8 cellular contexts compared by ENCODE assay signal in the genomic region with DNA sequence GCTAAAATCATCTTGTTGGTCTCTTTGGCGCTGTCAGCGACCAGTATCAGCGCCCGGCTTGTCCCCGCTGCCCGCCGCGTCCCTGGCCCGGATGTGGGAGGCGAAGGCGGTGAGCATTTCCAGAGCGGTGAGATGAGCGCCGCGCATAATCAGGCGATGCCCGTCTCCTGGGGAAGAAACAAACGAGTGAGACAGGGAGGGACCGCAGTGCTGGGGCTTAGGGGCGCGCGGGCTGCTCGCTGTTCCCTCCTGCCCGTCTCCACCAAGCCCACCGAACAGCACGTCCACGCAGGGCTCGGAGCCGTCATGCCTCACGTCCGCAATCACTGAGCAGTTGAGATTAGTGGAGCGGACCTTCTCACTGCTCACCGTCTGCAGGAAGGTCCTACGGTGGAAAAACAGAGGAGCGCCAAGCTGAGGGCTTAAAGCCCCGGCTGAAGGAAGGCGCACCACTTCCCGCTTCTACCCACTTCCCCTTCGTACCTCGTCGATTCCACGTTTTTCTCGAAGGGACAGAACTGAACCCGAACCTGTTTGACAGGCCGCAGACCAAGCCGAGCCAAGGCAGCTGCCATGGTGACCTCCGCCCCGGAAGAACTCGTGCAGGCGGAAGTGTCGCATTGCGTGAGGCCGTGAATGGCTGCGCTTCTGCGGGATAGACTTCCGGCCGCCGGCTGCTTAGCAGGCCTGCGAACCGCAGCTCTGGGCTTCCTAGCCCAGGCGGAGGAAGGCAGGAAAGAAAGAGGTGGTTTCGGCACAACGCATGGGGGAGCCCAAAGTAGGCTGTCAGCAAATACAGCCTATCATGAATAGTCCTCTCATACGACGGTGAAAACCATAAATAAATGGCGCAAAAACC. TPM values are rescaled to one million over a fixed set of nuclear protein-coding genes. Genes with fewer than 3 reads are reported as not detected.
DNase-seq lines count a peak whose midpoint lies in the region; ATAC-seq and TF ChIP-seq lines count a peak whose summit lies in the region.

MRPL53 (minus strand) TSS at position 595 of the 859 bp plus-strand sequence; CDS start at position 575, 20 bp downstream.

- peak within 1 kb of the TSS; percentile 79 for H3K4me2 ChIP-seq in DOHH2 (ENCODE audit: low read length)

- H3K9me3 ChIP-seq in DOHH2 (ENCODE audit: control insufficient read depth, insufficient read depth, low read length), result no peaks in the 10 kb centered on the region

- peak; percentile 94 for ATAC-seq in GM21786 (IDR thresholded peaks at IDR 0.05; ENCODE audit: unreplicated experiment)
- peak; percentile 97 for ATAC-seq in natural killer cell treated with Interleukin-12 subunit alpha and Interleukin-12 subunit beta and Interleukin-15 and Interleukin-18, amount 100 ng/mL, for 72 hours

- H3K9me3 Mint-ChIP-seq in activated T-helper 2 cell treated with anti-CD3 and anti-CD28 coated beads, Interferon-gamma antibody, Interleukin-2, Interleukin-4, amounts not matched to agents 10 μg/mL and 5 μg/mL and 100 μg/mL, durations not matched to agents 14 hours and 24 hours and 36 hours, result no peaks in the 10 kb centered on the region
- no peaks in the 10 kb centered on the region for H3K9me3 Mint-ChIP-seq in natural killer cell treated with Interleukin-12 subunit alpha and Interleukin-12 subunit beta and Interleukin-15 and Interleukin-18, amount 100 ng/mL, for 72 hours

- peak within 1 kb of the TSS; percentile 98 for H3K27ac Mint-ChIP-seq in activated T-helper 2 cell treated with anti-CD3 and anti-CD28 coated beads, Interferon-gamma antibody, Interleukin-2, Interleukin-4, amounts not matched to agents 10 μg/mL and 5 μg/mL and 100 μg/mL, durations not matched to agents 14 hours and 24 hours and 36 hours
- peak within 1 kb of the TSS; percentile 97 to 99 for H3K27ac Mint-ChIP-seq in natural killer cell treated with Interleukin-12 subunit alpha and Interleukin-12 subunit beta and Interleukin-15 and Interleukin-18, amount 100 ng/mL, for 72 hours

- H4K20me1 ChIP-seq in DOHH2 (ENCODE audit: control insufficient read depth, insufficient read depth, low read depth, low read length), result 0 out of 2 replicates have a peak, but pooled peaks cover under 1% of the 10 kb centered on the region

- H3K4me3 Mint-ChIP-seq in activated T-helper 2 cell treated with anti-CD3 and anti-CD28 coated beads, Interferon-gamma antibody, Interleukin-2, Interleukin-4, amounts not matched to agents 10 μg/mL and 5 μg/mL and 100 μg/mL, durations not matched to agents 14 hours and 24 hours and 36 hours (ENCODE audit: low read depth), result peak within 1 kb of the TSS; percentile 97
- H3K4me3 Mint-ChIP-seq in natural killer cell treated with Interleukin-12 subunit alpha and Interleukin-12 subunit beta and Interleukin-15 and Interleukin-18, amount 100 ng/mL, for 72 hours, result peak within 1 kb of the TSS; percentile 99

- H3K9me2 ChIP-seq in DOHH2 (replicated peaks; ENCODE audit: control insufficient read depth, low read length), result no peaks in the 10 kb centered on the region

- no peaks in the 10 kb centered on the region for H3K27me3 Mint-ChIP-seq in activated T-helper 2 cell treated with anti-CD3 and anti-CD28 coated beads, Interferon-gamma antibody, Interleukin-2, Interleukin-4, amounts not matched to agents 10 μg/mL and 5 μg/mL and 100 μg/mL, durations not matched to agents 14 hours and 24 hours and 36 hours (ENCODE audit: low read depth)
- no peaks in the 10 kb centered on the region for H3K27me3 Mint-ChIP-seq in natural killer cell treated with Interleukin-12 subunit alpha and Interleukin-12 subunit beta and Interleukin-15 and Interleukin-18, amount 100 ng/mL, for 72 hours

- peaks cover 11% of the 10 kb centered on the region for H3F3A ChIP-seq in DOHH2 (ENCODE audit: control insufficient read depth, insufficient read depth)

- H3K4me1 Mint-ChIP-seq in activated T-helper 2 cell treated with anti-CD3 and anti-CD28 coated beads, Interferon-gamma antibody, Interleukin-2, Interleukin-4, amounts not matched to agents 10 μg/mL and 5 μg/mL and 100 μg/mL, durations not matched to agents 14 hours and 24 hours and 36 hours (ENCODE audit: low read depth), result peaks cover 25% of the 10 kb centered on the region
- peaks cover 27 to 38% of the 10 kb centered on the region in 2 donors for H3K4me1 Mint-ChIP-seq in natural killer cell treated with Interleukin-12 subunit alpha and Interleukin-12 subunit beta and Interleukin-15 and Interleukin-18, amount 100 ng/mL, for 72 hours (ENCODE audit: low read depth in 2 of 2)

- intact Hi-C loops in activated T-helper 2 cell treated with anti-CD3 and anti-CD28 coated beads, Interferon-gamma antibody, Interleukin-2, Interleukin-4, amounts not matched to agents 10 μg/mL and 5 μg/mL and 100 μg/mL, durations not matched to agents 14 hours and 24 hours and 36 hours (cut with micrococcal nuclease), result loop anchor here (1.0 kb wide), 2 partner anchors 11 to 14 kb away; partner anchors contain the start of genes TTC31 and WBP1

- peaks cover 31% of the 10 kb centered on the region for H3K36me3 ChIP-seq in DOHH2 (ENCODE audit: control insufficient read depth, low read length)

- no peak for TF ChIP-seq CTCF in DOHH2 (IDR thresholded peaks at IDR 0.05; ENCODE audit: low read depth, low read length, poor library complexity, severe bottlenecking)

- DNase-seq in LHCN-M2 (ENCODE audit: low read depth), result peak; percentile 93
- peak; percentile 95 for DNase-seq in activated T-helper 2 cell treated with anti-CD3 and anti-CD28 coated beads, Interferon-gamma antibody, Interleukin-2, Interleukin-4, amounts not matched to agents 10 μg/mL and 5 μg/mL and 100 μg/mL, durations not matched to agents 14 hours and 24 hours and 36 hours (ENCODE audit: low spot score)
- peak; percentile 92 for DNase-seq in fibroblast of peridontal ligament (ENCODE audit: extremely low read depth)
- peak; percentile 97 for DNase-seq in natural killer cell treated with Interleukin-12 subunit alpha and Interleukin-12 subunit beta and Interleukin-15 and Interleukin-18, amount 100 ng/mL, for 72 hours (ENCODE audit: low spot score)
- peak; percentile 92 for DNase-seq in stimulated activated naive CD4-positive, alpha-beta T cell treated with Interleukin-2 at 50 U/mL for 16 hours (lab: John Stamatoyannopoulos, UW)

- H3K4me1 ChIP-seq in DOHH2 (ENCODE audit: control insufficient read depth, low read length), result peaks cover 16% of the 10 kb centered on the region

- peaks cover 48% of the 10 kb centered on the region for H3K36me3 Mint-ChIP-seq in activated T-helper 2 cell treated with anti-CD3 and anti-CD28 coated beads, Interferon-gamma antibody, Interleukin-2, Interleukin-4, amounts not matched to agents 10 μg/mL and 5 μg/mL and 100 μg/mL, durations not matched to agents 14 hours and 24 hours and 36 hours (ENCODE audit: low read depth)
- H3K36me3 Mint-ChIP-seq in natural killer cell treated with Interleukin-12 subunit alpha and Interleukin-12 subunit beta and Interleukin-15 and Interleukin-18, amount 100 ng/mL, for 72 hours, result peaks cover 13% of the 10 kb centered on the region

- peak within 1 kb of the TSS; percentile 83 for H3K27ac ChIP-seq in DOHH2 (ENCODE audit: low read depth, low read length)

- H3K4me3 ChIP-seq in DOHH2 (ENCODE audit: low read length), result peak within 1 kb of the TSS; percentile 97

- peaks cover 20% of the 10 kb centered on the region for H3K79me2 ChIP-seq in DOHH2 (ENCODE audit: control insufficient read depth, low read length)

- TF ChIP-seq POLR2A in Raji (IDR thresholded peaks at IDR 0.05; ENCODE audit: insufficient read depth, low read depth, low read length), result peak; percentile 92

- H3K27me3 ChIP-seq in DOHH2 (ENCODE audit: control insufficient read depth, low read length), result no peaks in the 10 kb centered on the region

RNA-seq across cellular contexts. Expression of gene MRPL53, which starts in this region (rescaled TPM):
- 23.7 and 26.7 TPM in 2 replicates for total RNA-seq in LHCN-M2 (2014; rRNA removed)
- polyA plus RNA-seq in LHCN-M2 (2012), result 157 TPM
- 102 and 110 TPM in 2 replicates for total RNA-seq in activated T-helper 2 cell treated with anti-CD3 and anti-CD28 coated beads, Interferon-gamma antibody, Interleukin-2, Interleukin-4, amounts not matched to agents 10 μg/mL and 5 μg/mL and 100 μg/mL, durations not matched to agents 14 hours and 24 hours and 36 hours
- total RNA-seq in natural killer cell treated with Interleukin-12 subunit alpha and Interleukin-12 subunit beta and Interleukin-15 and Interleukin-18, amount 100 ng/mL, for 72 hours, result 100 to 1,000 TPM in 1 of 2 donors, 10 to 100 TPM in 1; 94.5 to 111 TPM

Comparison
In these comparisons a context has a peak if more than half of its experiments do, and no peak if none do; other contexts are left out.
1. Peak in every context shown above with its lines: DNase-seq, ATAC-seq, H3K4me3 ChIP-seq and H3K27ac ChIP-seq.